In the genomic region with DNA sequence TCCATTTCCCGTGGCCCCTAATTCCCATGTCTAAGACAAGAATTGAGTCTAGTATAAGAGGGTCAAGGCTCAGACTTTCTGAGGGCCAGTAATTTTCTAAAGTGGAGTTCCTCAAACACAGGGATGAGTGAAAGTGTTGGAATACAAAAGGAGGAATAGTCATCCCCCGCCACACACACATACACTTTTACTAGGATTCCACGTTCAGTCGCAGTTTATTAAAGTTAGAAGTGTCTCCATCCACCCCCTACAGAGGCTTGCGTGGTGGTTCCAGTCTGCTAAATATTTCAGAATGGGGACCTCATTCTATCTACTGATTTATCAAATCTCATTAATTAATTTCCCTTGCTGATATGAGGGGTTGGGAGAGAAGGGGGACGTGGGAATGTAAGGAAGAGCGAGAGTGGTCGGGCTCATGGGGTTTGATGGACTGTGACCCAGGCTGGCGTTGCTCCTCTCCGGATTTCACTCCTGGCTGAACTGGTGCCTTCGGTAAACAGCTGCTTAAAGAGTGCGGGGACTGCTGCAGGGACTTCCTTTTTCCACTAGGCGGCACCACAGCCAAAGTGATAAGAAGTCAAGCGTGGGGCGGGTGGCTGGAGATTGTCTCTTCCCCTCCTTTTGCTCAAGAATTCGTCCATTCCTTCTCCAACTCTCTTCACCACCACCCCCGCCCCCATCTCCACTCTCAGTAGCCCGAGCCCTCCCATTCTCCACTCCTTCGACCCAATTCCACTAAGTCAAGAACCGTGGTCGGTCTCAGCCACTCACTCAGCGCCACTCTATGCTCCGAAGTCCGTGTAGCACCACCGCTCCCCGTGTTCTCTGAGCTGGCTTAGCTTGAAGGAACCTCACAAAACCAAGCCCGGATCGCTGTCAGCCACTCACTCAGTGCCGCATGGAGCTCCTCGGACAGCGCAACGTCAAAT, we compare ENCODE assay signal across 8 cellular contexts. TPM values are rescaled to one million over a fixed set of nuclear protein-coding genes. Genes with fewer than 3 reads are reported as not detected.
A peak's percentile ranks its signal among the peaks of the same experiment; 100 is the strongest.
DNase-seq lines count a peak whose midpoint lies in the region; ATAC-seq and TF ChIP-seq lines count a peak whose summit lies in the region.

No MANE protein-coding gene starts in this region.

- peak; percentile 89 for ATAC-seq in CD8-positive, alpha-beta T cell
- peak; percentile 57 for ATAC-seq in GM21717 (IDR thresholded peaks at IDR 0.05; ENCODE audit: unreplicated experiment)

- peaks cover 41% of the 10 kb centered on the region for H3K27me3 Mint-ChIP-seq in CD8-positive, alpha-beta T cell (ENCODE audit: low read depth)

- H3K9me3 ChIP-seq in CD8-positive, alpha-beta T cell (ENCODE audit: low read length), result no peaks in the 10 kb centered on the region
- H3K9me3 ChIP-seq in MM.1S (replicated peaks; ENCODE audit: insufficient read depth, low read length), result no peaks in the 10 kb centered on the region
- H3K9me3 ChIP-seq in SJCRH30 (replicated peaks), result no peaks in the 10 kb centered on the region
- no peaks in the 10 kb centered on the region for H3K9me3 ChIP-seq in subcutaneous abdominal adipose tissue (ENCODE audit: control insufficient read depth in 5 of 5, low read length in 5 of 5)

- no peaks in the 10 kb centered on the region for H3K36me3 Mint-ChIP-seq in CD8-positive, alpha-beta T cell

- no peaks in the 10 kb centered on the region for H3K27me3 ChIP-seq in CD8-positive, alpha-beta T cell (ENCODE audit: insufficient read depth, low read length)
- H3K27me3 ChIP-seq in MM.1S (replicated peaks; ENCODE audit: insufficient read depth, low read length) (peaks cover 35% of the 10 kb centered on the region), SJCRH30 (no peaks in the 10 kb centered on the region), subcutaneous abdominal adipose tissue (ENCODE audit: control insufficient read depth in 5 of 5, insufficient read depth in 4 of 5, low read length in 5 of 5) (peaks cover 10 to 48% (median 28%) of the 10 kb centered on the region in 5 donors)

- H3K9me3 Mint-ChIP-seq in CD8-positive, alpha-beta T cell, result no peaks in the 10 kb centered on the region

- H2AFZ ChIP-seq in MM.1S (ENCODE audit: low read length), result peak overlapping the region; percentile 94

- H4K20me1 ChIP-seq in MM.1S (ENCODE audit: insufficient read depth, low read length), result no peaks in the 10 kb centered on the region

- peak; percentile 72 to 88 (median 81) for DNase-seq in CD8-positive, alpha-beta T cell
- DNase-seq in MM.1S (peak; percentile 88), SJCRH30 (peak; percentile 78 to 92), globus pallidus (ENCODE audit: low spot score) (peak; percentile 88), nucleus accumbens (lab: John Stamatoyannopoulos, UW) (peak in 52 of 56 donors; percentile 7 to 89 (median 62))
- peak; percentile 87 for DNase-seq in activated naive CD4-positive, alpha-beta T cell treated with Interleukin-2 at 50 U/mL for 16 hours

- intact Hi-C loops in CD8-positive, alpha-beta T cell (cut with DNase I, micrococcal nuclease), result loop anchor here (1.0 to 2.0 kb wide), 8 partner anchors 28 to 294 kb away; partner anchors contain the start of genes POLR1H (in 1 of the 2), PPP1R11 (in 1 of the 2) and TRIM26 (in 1 of the 2)

- POLR2A ChIA-PET in CD8-positive, alpha-beta T cell (lab: Charles Lee), result interaction anchor here (0.6 to 1.9 kb wide), 4 partner anchors 28 to 37 kb away, joined by 3 to 21 read pairs (median 4); partner anchors contain the start of genes PPP1R11 and TRIM40

- H3K9ac ChIP-seq in MM.1S (ENCODE audit: low read length) (peak overlapping the region; percentile 36; the same call in 1 of the 2 replicates), subcutaneous abdominal adipose tissue (ENCODE audit: low read length in 5 of 5) (peak overlapping the region in 4 of 5 donors; percentile 45 to 83 (median 66))

- peaks cover 15% of the 10 kb centered on the region for H3F3A ChIP-seq in MM.1S (ENCODE audit: insufficient read depth, low read length)

- H3K4me1 Mint-ChIP-seq in CD8-positive, alpha-beta T cell (ENCODE audit: low read depth), result peaks cover 41% of the 10 kb centered on the region

- no peaks in the 10 kb centered on the region for H3K9me2 ChIP-seq in MM.1S (replicated peaks; ENCODE audit: insufficient read depth, low read length)

- H3K4me1 ChIP-seq in CD8-positive, alpha-beta T cell (ENCODE audit: insufficient read depth, low read length), result peaks cover 40% of the 10 kb centered on the region
- H3K4me1 ChIP-seq in MM.1S (ENCODE audit: low read length) (peaks cover 15% of the 10 kb centered on the region), SJCRH30 (peaks cover 5% of the 10 kb centered on the region; the same call in 1 of the 2 replicates), subcutaneous abdominal adipose tissue (ENCODE audit: control insufficient read depth in 5 of 5, insufficient read depth in 5 of 5, low read length in 5 of 5) (peaks cover 9 to 40% (median 35%) of the 10 kb centered on the region in 5 donors)

- no peaks in the 10 kb centered on the region for H3K79me2 ChIP-seq in MM.1S (ENCODE audit: low read length)

- H3K4me3 ChIP-seq in CD8-positive, alpha-beta T cell (ENCODE audit: low read depth, low read length), result peak overlapping the region; percentile 64
- H3K4me3 ChIP-seq in MM.1S (ENCODE audit: low read length), result peak overlapping the region; percentile 64
- H3K4me3 ChIP-seq in SJCRH30, result peak overlapping the region; percentile 54
- peak overlapping the region; percentile 58 to 76 (median 69) for H3K4me3 ChIP-seq in subcutaneous abdominal adipose tissue (ENCODE audit: low read depth in 1 of 5, low read length in 5 of 5)

- CTCF ChIA-PET in CD8-positive, alpha-beta T cell (lab: Charles Lee), result interaction anchor here (0.6 to 6.7 kb wide), 31 partner anchors 8 to 1462 kb away, joined by 3 to 250 read pairs (median 4); partner anchors contain the start of genes POLR1H, PPP1R11, TRIM26 and TRIM31

- peak overlapping the region; percentile 56 for H3K27ac Mint-ChIP-seq in CD8-positive, alpha-beta T cell

- peak; percentile 91 for TF ChIP-seq CTCF in CD8-positive, alpha-beta T cell (IDR thresholded peaks at IDR 0.05)
- TF ChIP-seq CTCF in MM.1S (IDR thresholded peaks at IDR 0.05; ENCODE audit: low read length), result peak; percentile 83

- no peak overlapping the region for H3K27ac ChIP-seq in CD8-positive, alpha-beta T cell (ENCODE audit: low read depth, low read length)
- H3K27ac ChIP-seq in MM.1S (ENCODE audit: low read length) (no peak overlapping the region), SJCRH30 (no peak overlapping the region), subcutaneous abdominal adipose tissue (ENCODE audit: low read depth, low read length) (peak overlapping the region; percentile 82)

- H3K4me3 Mint-ChIP-seq in CD8-positive, alpha-beta T cell, result peak overlapping the region; percentile 87

- no peaks in the 10 kb centered on the region for H3K36me3 ChIP-seq in CD8-positive, alpha-beta T cell (ENCODE audit: insufficient read depth, low read length)
- H3K36me3 ChIP-seq in MM.1S (replicated peaks; ENCODE audit: insufficient read depth, low read length) (no peaks in the 10 kb centered on the region), SJCRH30 (no peaks in the 10 kb centered on the region), subcutaneous abdominal adipose tissue (ENCODE audit: control insufficient read depth in 5 of 5, insufficient read depth in 5 of 5, low read length in 5 of 5) (no peaks in the 10 kb centered on the region)

- peak overlapping the region; percentile 100 for H3K4me2 ChIP-seq in MM.1S (ENCODE audit: low read depth, low read length)

RNA-seq across cellular contexts. Expression of gene TRIM31, which starts 9.9 kb away (rescaled TPM):
- total RNA-seq in CD8-positive, alpha-beta T cell, result not detected
- 0.10 TPM in 1 of 2 replicates, not detected in the other for total RNA-seq in SJCRH30 (2014; rRNA removed; shearing (Covaris generic))

RNA-seq across cellular contexts. Expression of gene RNF39, which starts 27.4 kb away (rescaled TPM):
- not detected for total RNA-seq in CD8-positive, alpha-beta T cell
- total RNA-seq in SJCRH30 (2014; rRNA removed; shearing (Covaris generic)), result not detected in 2 replicates

RNA-seq across cellular contexts. Expression of gene TRIM40, which starts 33.0 kb away (rescaled TPM):
- total RNA-seq in CD8-positive, alpha-beta T cell, result not detected
- total RNA-seq in SJCRH30 (2014; rRNA removed; shearing (Covaris generic)), result not detected in 2 replicates

RNA-seq across cellular contexts. Expression of gene PPP1R11, which starts 36.0 kb away (rescaled TPM):
- total RNA-seq in CD8-positive, alpha-beta T cell, result 10 to 100 TPM; 24.7 to 28.3 TPM
- total RNA-seq in SJCRH30 (2014; rRNA removed; shearing (Covaris generic)), result 43.5 and 43.9 TPM in 2 replicates

RNA-seq across cellular contexts. Expression of gene POLR1H, which starts 41.9 kb away (rescaled TPM):
- total RNA-seq in CD8-positive, alpha-beta T cell, result 10 to 100 TPM; 26.6 to 30.7 TPM
- 31.0 and 40.6 TPM in 2 replicates for total RNA-seq in SJCRH30 (2014; rRNA removed; shearing (Covaris generic))
